In the genomic region with DNA sequence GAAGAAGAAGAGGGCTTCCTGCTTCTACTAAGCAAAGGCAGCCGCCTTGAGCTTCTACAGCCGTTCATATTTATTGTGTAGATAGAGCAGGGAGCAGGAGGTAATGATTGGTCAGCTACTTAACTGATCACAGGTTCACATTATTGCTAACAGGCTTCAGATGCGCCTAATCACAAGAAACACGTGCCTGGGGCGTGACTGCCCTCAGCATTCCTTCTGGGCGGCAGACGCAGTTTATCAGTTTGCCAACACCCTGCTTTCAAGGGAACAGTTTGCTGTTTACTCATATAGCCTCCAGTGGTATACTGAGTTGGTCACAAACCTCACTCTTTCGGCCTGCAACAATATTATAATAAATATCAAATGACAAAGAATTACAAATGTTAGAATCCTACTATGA, we compare ENCODE assay signal across 19 cellular contexts. TPM values are rescaled to one million over a fixed set of nuclear protein-coding genes. Genes with fewer than 3 reads are reported as not detected.
DNase-seq lines count a peak whose midpoint lies in the region; ATAC-seq, FAIRE-seq and TF ChIP-seq lines count a peak whose summit lies in the region.
"Had no signal": no experiment of that assay in that cellular context is flagged by ENCODE, and none has a peak within 500 bp of the region (broad histone marks: within the 10 kb centered on the region; RNA-seq: fewer than 3 reads in every experiment).

No MANE protein-coding gene starts in this region.

- H3K4me2 ChIP-seq in PC-3 (ENCODE audit: low read length): peak overlapping the region; percentile 71

- H3K36me3 ChIP-seq in PC-3 (ENCODE audit: low read depth, low read length): no peaks in the 10 kb centered on the region
- H3K36me3 ChIP-seq in pancreas: no peaks in the 10 kb centered on the region
- no peaks in the 10 kb centered on the region for H3K36me3 ChIP-seq in ascending aorta
- H3K36me3 ChIP-seq in right atrium auricular region: no peaks in the 10 kb centered on the region

- TF ChIP-seq CTCF in PC-3 (conservative IDR thresholded peaks at IDR 0.05; ENCODE audit: low read depth, low read length) (no peak), epithelial cell of esophagus (IDR thresholded peaks at IDR 0.05; ENCODE audit: insufficient read depth, low read depth, low read length, missing control alignments) (no peak), pancreas (IDR thresholded peaks at IDR 0.05) (no peak), ascending aorta (IDR thresholded peaks at IDR 0.05) (no peak), right atrium auricular region (IDR thresholded peaks at IDR 0.05) (no peak)

- no peaks in the 10 kb centered on the region for H3K27me3 ChIP-seq in PC-3 (ENCODE audit: low read length)
- H3K27me3 ChIP-seq in pancreas: no peaks in the 10 kb centered on the region
- no peaks in the 10 kb centered on the region for H3K27me3 ChIP-seq in ascending aorta
- H3K27me3 ChIP-seq in right atrium auricular region: no peaks in the 10 kb centered on the region

- 16 to 18% methylated on average over 8 of the region's 8 CpGs for WGBS in pancreas, 2 donors

- intact Hi-C loops in PC-3 (cut with micrococcal nuclease): loop anchor here (2.0 to 10.0 kb wide), 3 partner anchors 63 to 433 kb away; partner anchors contain the start of gene DNTTIP2
- intact Hi-C loops in pancreas (cut with DNase I): no loop called here
- intact Hi-C loops in ascending aorta (cut with DNase I): loop anchor here (10.0 kb wide), 1 partner anchor 113 kb away; no protein-coding TSS in a partner anchor

- H3K9me2 ChIP-seq in PC-3 (replicated peaks; ENCODE audit: low read length): no peaks in the 10 kb centered on the region

- FAIRE-seq in pancreas (lab: Jason Lieb, UNC): peak; percentile 9
- FAIRE-seq: GM18507 had no signal

- no peaks in the 10 kb centered on the region for H3F3A ChIP-seq in PC-3 (ENCODE audit: low read length, unreplicated experiment)

- POLR2A ChIA-PET in PC-3 (lab: Charles Lee; ENCODE audit: unreplicated experiment): no interaction called here

- H3K4me1 ChIP-seq in PC-3 (ENCODE audit: insufficient read depth, low read length) (peaks cover 23% of the 10 kb centered on the region), pancreas (peaks cover 4 to 18% (median 17%) of the 10 kb centered on the region in 3 donors), ascending aorta (no peaks in the 10 kb centered on the region), right atrium auricular region (peaks cover 0 to 7% of the 10 kb centered on the region in 2 donors)

- H3K9me3 ChIP-seq in PC-3 (ENCODE audit: low read length) (no peaks in the 10 kb centered on the region), pancreas (no peaks in the 10 kb centered on the region), ascending aorta (no peaks in the 10 kb centered on the region), right atrium auricular region (no peaks in the 10 kb centered on the region)

- no TSS peak for BruUV-seq in PC-3 (replicated peaks; lab: Mats Ljungman, UMichigan)

- ATAC-seq in PC-3 (peak; percentile 31), pancreas (no peak)
- ATAC-seq: stimulated activated naive B cell treated with anti-CD40 and anti-IgM and Interleukin-4, amounts not matched to agents 10 μg/mL and 1 μg/mL and 100 μg/mL, for 72 hours had no signal

- no peak overlapping the region for H3K27ac ChIP-seq in PC-3 (ENCODE audit: low read length)
- no peak overlapping the region for H3K27ac ChIP-seq in pancreas
- no peak overlapping the region for H3K27ac ChIP-seq in ascending aorta
- H3K27ac ChIP-seq in right atrium auricular region: no peak overlapping the region
- H3K27ac ChIP-seq: epithelial cell of prostate had no signal

- H3K4me3 ChIP-seq in PC-3 (ENCODE audit: low read length) (no peak overlapping the region; the same call in 1 of the 2 replicates), epithelial cell of esophagus (ENCODE audit: low read length) (no peak overlapping the region), pancreas (no peak overlapping the region), ascending aorta (no peak overlapping the region), right atrium auricular region (no peak overlapping the region)

- H3K79me2 ChIP-seq in PC-3 (ENCODE audit: low read length): no peaks in the 10 kb centered on the region

- CTCF ChIA-PET in PC-3 (lab: Charles Lee): no interaction called here

- peak overlapping the region; percentile 79 for H2AFZ ChIP-seq in PC-3 (ENCODE audit: low read length)

- no peaks in the 10 kb centered on the region for H4K20me1 ChIP-seq in PC-3 (ENCODE audit: low read length)

- DNase-seq in ELF-1 (ENCODE audit: low read depth, low spot score) (peak; percentile 85), PC-3 (peak; percentile 70), epithelial cell of esophagus (ENCODE audit: low read depth) (peak; percentile 81), pancreas (peak in 3 of 6 donors; percentile 20 to 48 (median 35)), ascending aorta (ENCODE audit: low spot score in 2 of 2) (no peak), epidermal melanocyte (ENCODE audit: insufficient read length, low spot score) (no peak), NCI-H526 treated with DMSO at 0.1 percent for 48 hours (lab: John Stamatoyannopoulos, UW) (no peak), right atrium auricular region (ENCODE audit: low spot score) (no peak)
- DNase-seq: activated CD4-positive, alpha-beta T cell treated with anti-CD3 and anti-CD28 coated beads, Interleukin-2, amount 50 U/mL, for 48 hours; activated gamma-delta T cell; C1 segment of cervical spinal cord; caudate nucleus; Karpas-422; NCI-H2081; posterior cingulate gyrus; stimulated activated CD4-positive, alpha-beta T cell treated with anti-CD3 and anti-CD28 coated beads, Interleukin-4, amount 100 ng/mL, for 1 hour; stimulated activated naive B cell treated with anti-CD40 and anti-IgM and Interleukin-4, amounts not matched to agents 10 μg/mL and 1 μg/mL and 100 μg/mL, for 72 hours had no signal

- no peak overlapping the region for H3K9ac ChIP-seq in PC-3 (ENCODE audit: low read length)

RNA-seq across cellular contexts. Expression of gene FNBP1L, which starts 5.6 kb away (rescaled TPM):
- total RNA-seq in PC-3 (2014; rRNA removed) (27.6 and 28.3 TPM in 2 replicates), pancreas (10 to 100 TPM; 10.9 to 32.4 (median 16.0) TPM), ascending aorta (12.6 TPM), right atrium auricular region (10 to 100 TPM; 13.9 to 17.8 TPM)
- 10 to 100 TPM; 10.1 to 18.8 TPM for polyA plus RNA-seq in pancreas

Comparison
In these comparisons a context has a peak if more than half of its experiments do, and no peak if none do; other contexts are left out.
1. DNase-seq: peak in ELF-1 (single experiment), PC-3 (single experiment) and epithelial cell of esophagus (single experiment); none in ascending aorta (0 of 2), epidermal melanocyte (single experiment), NCI-H526 treated with DMSO at 0.1 percent for 48 hours (single experiment) and right atrium auricular region (single experiment).
2. intact Hi-C loops: an anchor here in PC-3 (2.0 to 10.0 kb wide) and ascending aorta (10.0 kb wide); none called in pancreas.